Comparison of ENCODE assay signal across 2 cellular contexts in the genomic region with DNA sequence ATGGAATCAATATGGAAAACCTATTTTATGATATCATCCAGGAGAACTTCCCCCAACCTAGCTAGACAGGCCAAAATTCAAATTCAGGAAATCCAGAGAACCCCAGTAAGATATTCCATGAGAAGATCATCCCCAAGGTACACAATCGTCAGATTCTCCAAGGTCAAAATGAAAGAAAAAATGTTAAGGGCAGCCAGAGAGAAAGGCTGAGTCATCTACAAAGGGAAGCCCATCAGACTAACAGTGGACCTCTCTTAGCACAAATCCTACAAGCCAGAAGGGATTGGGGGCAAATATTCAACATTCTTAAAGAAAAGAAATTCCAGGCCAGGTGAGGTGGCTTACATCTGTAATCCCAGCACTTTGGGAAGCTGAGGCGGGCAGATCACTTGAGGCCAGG. TPM values are rescaled to one million over a fixed set of nuclear protein-coding genes. Genes with fewer than 3 reads are reported as not detected.
"Had no signal": no experiment of that assay in that cellular context is flagged by ENCODE, and none has a peak within 500 bp of the region (broad histone marks: within the 10 kb centered on the region; RNA-seq: fewer than 3 reads in every experiment).

No MANE protein-coding gene starts in this region.

RNA-seq across cellular contexts. Expression of a gene that starts 11.7 kb away (rescaled TPM):
- total RNA-seq: G401, GM12878 had no signal
